8 cellular contexts compared by ENCODE assay signal in the genomic region with DNA sequence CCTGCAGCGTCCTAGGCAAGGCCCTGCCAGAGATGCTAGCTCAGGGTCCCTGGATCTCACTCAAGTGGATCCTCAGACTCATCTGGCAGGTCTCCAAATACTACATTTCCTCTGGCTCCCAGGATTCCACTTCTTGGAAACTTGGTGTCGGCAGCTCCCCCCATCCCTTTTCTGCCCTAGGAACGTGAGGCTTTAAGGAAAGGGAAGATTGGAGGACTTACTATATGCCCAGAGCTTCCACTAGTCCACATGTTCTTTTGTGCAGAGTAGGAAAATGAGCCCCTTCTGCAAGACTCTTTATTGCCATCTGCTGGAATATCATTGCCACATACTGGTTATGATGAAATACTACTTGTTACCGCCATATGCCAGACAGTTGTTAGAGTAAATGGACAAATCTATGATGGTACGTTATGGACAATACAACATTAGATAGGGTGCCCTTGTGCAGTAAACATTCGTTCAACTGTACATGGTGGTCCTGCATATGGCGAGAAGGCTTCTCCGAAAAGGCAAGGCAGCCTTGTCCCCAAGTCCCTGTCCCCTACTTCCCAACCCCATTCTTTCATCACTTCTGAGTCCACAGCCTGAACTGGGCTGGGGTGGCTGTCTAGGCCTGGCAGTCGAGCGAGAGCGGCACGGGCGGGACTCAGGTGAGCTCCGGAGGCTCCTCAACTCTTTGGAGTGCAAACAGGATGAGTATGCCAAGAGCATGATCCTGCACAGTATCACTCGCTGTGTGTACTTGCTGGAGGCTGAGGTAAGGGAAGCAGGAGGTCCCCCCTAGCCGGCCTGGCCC. TPM values are rescaled to one million over a fixed set of nuclear protein-coding genes. Genes with fewer than 3 reads are reported as not detected.
A peak's percentile ranks its signal among the peaks of the same experiment; 100 is the strongest.
DNase-seq lines count a peak whose midpoint lies in the region; ATAC-seq and TF ChIP-seq lines count a peak whose summit lies in the region.

No MANE protein-coding gene starts in this region.

- intact Hi-C loops in testis (cut with DNase I; ENCODE audit: low total_unique reads): loop anchor here (5.0 kb wide), 1 partner anchor 215 kb away; no protein-coding TSS in a partner anchor

- no peak for TF ChIP-seq POLR2A in testis (IDR thresholded peaks at IDR 0.05)

- TF ChIP-seq CTCF in Loucy (conservative IDR thresholded peaks at IDR 0.05; ENCODE audit: low read length): peak; percentile 88
- TF ChIP-seq CTCF in brain microvascular endothelial cell (IDR thresholded peaks at IDR 0.05; ENCODE audit: low read depth, low read length, missing control alignments): peak; percentile 69
- peak; percentile 85 to 98 (median 94) for TF ChIP-seq CTCF in testis (IDR thresholded peaks at IDR 0.05)

- H3K4me2 ChIP-seq in Loucy (ENCODE audit: low read depth, low read length, poor library complexity, severe bottlenecking): no peak overlapping the region

- H3K36me3 ChIP-seq in Loucy (ENCODE audit: insufficient read depth, low read length) (no peaks in the 10 kb centered on the region), brain microvascular endothelial cell (replicated peaks) (no peaks in the 10 kb centered on the region), testis (ENCODE audit: low read depth, missing control alignments) (no peaks in the 10 kb centered on the region)

- no peaks in the 10 kb centered on the region for H3K9me2 ChIP-seq in Loucy (replicated peaks; ENCODE audit: low read depth, low read length)

- in situ Hi-C loops in brain microvascular endothelial cell (cut with HindIII; ENCODE audit: low pct_ligation_motif_present, low sequenced_read_pairs): no loop called here

- peaks cover 22% of the 10 kb centered on the region for H3K4me1 ChIP-seq in Loucy (ENCODE audit: insufficient read depth, low read length, poor library complexity, severe bottlenecking)
- H3K4me1 ChIP-seq in testis: peaks cover 37% of the 10 kb centered on the region

- DNase-seq in activated CD4-positive, CD25-positive, alpha-beta regulatory T cell (lab: John Stamatoyannopoulos, UW): no peak
- peak; percentile 92 for DNase-seq in OCI-M1 (lab: John Stamatoyannopoulos, UW)
- DNase-seq in brain microvascular endothelial cell: peak; percentile 62
- peak; percentile 76 for DNase-seq in kidney glomerular epithelial cell (lab: John Stamatoyannopoulos, UW)
- DNase-seq in testis: no peak

- no peaks in the 10 kb centered on the region for H3F3A ChIP-seq in Loucy (ENCODE audit: low read depth)

- H3K9ac ChIP-seq in Loucy (ENCODE audit: low read depth, low read length, poor library complexity, severe bottlenecking): no peak overlapping the region

- H3K27me3 ChIP-seq in Loucy (ENCODE audit: insufficient read depth, low read length, poor library complexity, severe bottlenecking): no peaks in the 10 kb centered on the region
- H3K27me3 ChIP-seq in brain microvascular endothelial cell (replicated peaks): no peaks in the 10 kb centered on the region
- H3K27me3 ChIP-seq in testis: no peaks in the 10 kb centered on the region

- peak overlapping the region; percentile 69 for H2AFZ ChIP-seq in Loucy (ENCODE audit: low read length)

- no peaks in the 10 kb centered on the region for H4K20me1 ChIP-seq in Loucy (ENCODE audit: insufficient read depth, low read length, poor library complexity, severe bottlenecking)

- no peak overlapping the region for H3K27ac ChIP-seq in brain microvascular endothelial cell
- no peak overlapping the region for H3K27ac ChIP-seq in testis

- WGBS in testis, 2 donors: 63 to 71% methylated on average over 11 to 16 of the region's 16 CpGs

- H3K9me3 ChIP-seq in Loucy (ENCODE audit: insufficient read depth, low read depth, low read length) (no peaks in the 10 kb centered on the region), testis (no peaks in the 10 kb centered on the region)

- H3K4me3 ChIP-seq in Loucy (ENCODE audit: low read length, poor library complexity, severe bottlenecking) (no peak overlapping the region), brain microvascular endothelial cell (ENCODE audit: low read depth, low read length) (no peak overlapping the region), testis (no peak overlapping the region)

- 0 out of 2 replicates have a peak, but pooled peaks cover 4% of the 10 kb centered on the region for H3K79me2 ChIP-seq in Loucy (ENCODE audit: insufficient read depth, low read length)

- ATAC-seq in activated CD4-positive, CD25-positive, alpha-beta regulatory T cell treated with anti-CD3 and anti-CD28 coated beads, Interleukin-2, amount 50 U/mL, for 24 hours: peak; percentile 55 to 64
- ATAC-seq in HG02642 (IDR thresholded peaks at IDR 0.05; ENCODE audit: poor library complexity, unreplicated experiment): no peak

RNA-seq across cellular contexts. Expression of a gene that starts 0.8 kb away (rescaled TPM):
- total RNA-seq in testis: 100 to 1,000 TPM in 1 of 2 donors, 10 to 100 TPM in 1; 46.8 to 104 TPM
- polyA plus RNA-seq in testis (ENCODE audit: insufficient read depth, low read depth, low replicate concordance): 84.9 TPM

RNA-seq across cellular contexts. Expression of a gene that starts 38.8 kb away (rescaled TPM):
- not detected for total RNA-seq in testis
- polyA plus RNA-seq in testis (ENCODE audit: insufficient read depth, low read depth, low replicate concordance): not detected

RNA-seq across cellular contexts. Expression of a gene that starts 43.2 kb away (rescaled TPM):
- total RNA-seq in testis: not detected
- not detected for polyA plus RNA-seq in testis (ENCODE audit: insufficient read depth, low read depth, low replicate concordance)

RNA-seq across cellular contexts. Expression of a gene that starts 48.9 kb away (rescaled TPM):
- 100 to 1,000 TPM; 156 to 185 TPM for total RNA-seq in testis
- 86.8 TPM for polyA plus RNA-seq in testis (ENCODE audit: insufficient read depth, low read depth, low replicate concordance)

RNA-seq across cellular contexts. Expression of a gene that starts 59.5 kb away (rescaled TPM):
- total RNA-seq in testis: 1 to 10 TPM in 1 of 2 donors, not detected in 1; 1.2 TPM
- polyA plus RNA-seq in testis (ENCODE audit: insufficient read depth, low read depth, low replicate concordance): not detected

Comparison
In these comparisons a context has a peak if more than half of its experiments do, and no peak if none do; other contexts are left out.
1. DNase-seq: peak in OCI-M1 (single experiment), brain microvascular endothelial cell (single experiment) and kidney glomerular epithelial cell (single experiment); none in activated CD4-positive, CD25-positive, alpha-beta regulatory T cell (0 of 4) and testis (single experiment).
2. Peak in every context shown above with its lines, with median percentiles within 50 percentile points of each other: CTCF ChIP-seq.